20 cellular contexts compared by ENCODE assay signal in genomic region chr4:123064390-123064789, GRCh38.
DNase-seq lines count a peak whose midpoint lies in the region; TF ChIP-seq lines count a peak whose summit lies in the region.
"Had no signal": no experiment of that assay in that cellular context is flagged by ENCODE, and none has a peak within 500 bp of the region (broad histone marks: within the 10 kb centered on the region; RNA-seq: fewer than 3 reads in every experiment).

No MANE protein-coding gene starts in this region.

- no peak for TF ChIP-seq CTCF in Calu3 (IDR thresholded peaks at IDR 0.05; ENCODE audit: unreplicated experiment)
- TF ChIP-seq CTCF in choroid plexus epithelial cell (conservative IDR thresholded peaks at IDR 0.05; ENCODE audit: low read depth, low read length), result no peak
- TF ChIP-seq CTCF in BE2C (IDR thresholded peaks at IDR 0.05; ENCODE audit: low read depth, low read length), result no peak

- H3K36me3 ChIP-seq in BE2C, result peaks cover 4% of the 10 kb centered on the region; the same call in 1 of the 2 replicates
- H3K36me3 ChIP-seq: ascending aorta had no signal

- H3K4me3 Mint-ChIP-seq in Calu3 (ENCODE audit: low read depth, unreplicated experiment), result no peak overlapping the region
- H3K4me3 Mint-ChIP-seq in T-helper 2 cell treated with Interferon-gamma antibody and Interleukin-4, amounts not matched to agents 5 μg/mL and 100 μg/mL, for 36 hours, result no peak overlapping the region
- H3K4me3 Mint-ChIP-seq: CD4-positive, alpha-beta memory T cell; H9; neural crest cell; stimulated activated naive CD8-positive, alpha-beta T cell treated with anti-CD3 and anti-CD28 coated beads, Interleukin-15, amount 100 ng/mL, for 72 hours had no signal

- DNase-seq in Calu3, result peak; percentile 28
- DNase-seq in LHCN-M2 (ENCODE audit: low read depth), result peak; percentile 8
- DNase-seq in choroid plexus epithelial cell (ENCODE audit: low read depth), result peak; percentile 73
- DNase-seq in kidney glomerular epithelial cell (lab: John Stamatoyannopoulos, UW), result peak; percentile 65
- no peak for DNase-seq in activated CD8-positive, alpha-beta memory T cell treated with anti-CD3 and anti-CD28 coated beads, Interleukin-2, amount 50 U/mL, for 48 hours
- no peak for DNase-seq in T-helper 2 cell treated with Interferon-gamma antibody and Interleukin-4, amounts not matched to agents 5 μg/mL and 100 μg/mL, for 36 hours (ENCODE audit: low spot score)
- no peak for DNase-seq in NCI-H2227 (lab: John Stamatoyannopoulos, UW; ENCODE audit: unreplicated experiment)
- DNase-seq in BE2C, result no peak
- DNase-seq: activated CD4-positive, alpha-beta T cell treated with anti-CD3 and anti-CD28 coated beads for 48 hours; activated naive CD4-positive, alpha-beta T cell treated with Interleukin-2 at 50 U/mL for 16 hours; CD4-positive, alpha-beta memory T cell; H9; left cardiac atrium; NCI-H2081; OCI-M1; stimulated activated naive CD8-positive, alpha-beta T cell treated with anti-CD3 and anti-CD28 coated beads, Interleukin-15, amount 100 ng/mL, for 72 hours; T1000 had no signal

- CTCF ChIA-PET in Calu3 (lab: Charles Lee), result no interaction called here

- no peak overlapping the region for H3K4me3 ChIP-seq in choroid plexus epithelial cell (ENCODE audit: low read depth, low read length)
- no peak overlapping the region for H3K4me3 ChIP-seq in BE2C (ENCODE audit: low read depth, low read length)
- H3K4me3 ChIP-seq: ascending aorta, SK-N-MC had no signal

- BruUV-seq in Calu3 (replicated peaks; lab: Mats Ljungman, UMichigan), result no TSS peak

- H3K36me3 Mint-ChIP-seq in Calu3 (ENCODE audit: insufficient read depth, unreplicated experiment), result no peaks in the 10 kb centered on the region
- peaks cover 13% of the 10 kb centered on the region for H3K36me3 Mint-ChIP-seq in T-helper 2 cell treated with Interferon-gamma antibody and Interleukin-4, amounts not matched to agents 5 μg/mL and 100 μg/mL, for 36 hours (ENCODE audit: low read depth)

- H3K4me1 Mint-ChIP-seq in Calu3 (ENCODE audit: low read depth, unreplicated experiment), result no peaks in the 10 kb centered on the region
- H3K4me1 Mint-ChIP-seq in T-helper 2 cell treated with Interferon-gamma antibody and Interleukin-4, amounts not matched to agents 5 μg/mL and 100 μg/mL, for 36 hours (ENCODE audit: low read depth), result no peaks in the 10 kb centered on the region
- H3K4me1 Mint-ChIP-seq: stimulated activated naive CD8-positive, alpha-beta T cell treated with anti-CD3 and anti-CD28 coated beads, Interleukin-15, amount 100 ng/mL, for 72 hours had no signal

- no peaks in the 10 kb centered on the region for H3K27me3 ChIP-seq in BE2C
- H3K27me3 ChIP-seq: ascending aorta had no signal

- H3K27ac Mint-ChIP-seq in Calu3 (ENCODE audit: unreplicated experiment), result no peak overlapping the region
- no peak overlapping the region for H3K27ac Mint-ChIP-seq in T-helper 2 cell treated with Interferon-gamma antibody and Interleukin-4, amounts not matched to agents 5 μg/mL and 100 μg/mL, for 36 hours
- H3K27ac Mint-ChIP-seq: CD4-positive, alpha-beta memory T cell; stimulated activated naive CD8-positive, alpha-beta T cell treated with anti-CD3 and anti-CD28 coated beads, Interleukin-15, amount 100 ng/mL, for 72 hours had no signal

- H3K27me3 Mint-ChIP-seq in Calu3 (ENCODE audit: unreplicated experiment), result no peaks in the 10 kb centered on the region
- no peaks in the 10 kb centered on the region for H3K27me3 Mint-ChIP-seq in T-helper 2 cell treated with Interferon-gamma antibody and Interleukin-4, amounts not matched to agents 5 μg/mL and 100 μg/mL, for 36 hours (ENCODE audit: low read depth)
- H3K27me3 Mint-ChIP-seq: CD4-positive, alpha-beta memory T cell; stimulated activated naive CD8-positive, alpha-beta T cell treated with anti-CD3 and anti-CD28 coated beads, Interleukin-15, amount 100 ng/mL, for 72 hours had no signal

- H3K9me3 Mint-ChIP-seq in Calu3 (ENCODE audit: low read depth, unreplicated experiment), result no peaks in the 10 kb centered on the region
- peaks cover 10% of the 10 kb centered on the region for H3K9me3 Mint-ChIP-seq in T-helper 2 cell treated with Interferon-gamma antibody and Interleukin-4, amounts not matched to agents 5 μg/mL and 100 μg/mL, for 36 hours

- no peaks in the 10 kb centered on the region for H3K4me1 ChIP-seq in BE2C
- H3K4me1 ChIP-seq: ascending aorta had no signal

- intact Hi-C loops in Calu3 (cut with micrococcal nuclease; ENCODE audit: unreplicated experiment), result no loop called here

- no peaks in the 10 kb centered on the region for H3K9me3 ChIP-seq in BE2C
- H3K9me3 ChIP-seq: ascending aorta had no signal

Comparison
In these comparisons a context has a peak if more than half of its experiments do, and no peak if none do; other contexts are left out.
1. DNase-seq: peak in Calu3 (single experiment), LHCN-M2 (single experiment), choroid plexus epithelial cell (single experiment) and kidney glomerular epithelial cell (single experiment); none in activated CD8-positive, alpha-beta memory T cell treated with anti-CD3 and anti-CD28 coated beads, Interleukin-2, amount 50 U/mL, for 48 hours (single experiment), T-helper 2 cell treated with Interferon-gamma antibody and Interleukin-4, amounts not matched to agents 5 μg/mL and 100 μg/mL, for 36 hours (single experiment), NCI-H2227 (single experiment) and BE2C (single experiment).